In genomic region chr9:81979196-81979595, GRCh38 we compare ENCODE assay signal across 21 cellular contexts. TPM values are rescaled to one million over a fixed set of nuclear protein-coding genes. Genes with fewer than 3 reads are reported as not detected.
DNase-seq lines count a peak whose midpoint lies in the region; ATAC-seq, FAIRE-seq and TF ChIP-seq lines count a peak whose summit lies in the region.
"Had no signal": no experiment of that assay in that cellular context is flagged by ENCODE, and none has a peak within 500 bp of the region (broad histone marks: within the 10 kb centered on the region; RNA-seq: fewer than 3 reads in every experiment).

No MANE protein-coding gene starts in this region.

- H3K36me3 Mint-ChIP-seq in osteocyte (ENCODE audit: unreplicated experiment): no peaks in the 10 kb centered on the region
- H3K36me3 Mint-ChIP-seq in mesothelial cell of epicardium: peaks cover 3% of the 10 kb centered on the region
- H3K36me3 Mint-ChIP-seq: naive thymus-derived CD4-positive, alpha-beta T cell had no signal

- H3K27ac Mint-ChIP-seq in osteocyte (ENCODE audit: unreplicated experiment) (no peak overlapping the region), mesothelial cell of epicardium (no peak overlapping the region)
- H3K27ac Mint-ChIP-seq: naive thymus-derived CD4-positive, alpha-beta T cell had no signal

- ATAC-seq in GM18870 (IDR thresholded peaks at IDR 0.05; ENCODE audit: unreplicated experiment) (peak; percentile 58), GM21619 (IDR thresholded peaks at IDR 0.05; ENCODE audit: unreplicated experiment) (peak; percentile 90), HG03432 (IDR thresholded peaks at IDR 0.05; ENCODE audit: unreplicated experiment) (peak; percentile 88), left lobe of liver (no peak)
- ATAC-seq: gastroesophageal sphincter; HCT116; naive thymus-derived CD4-positive, alpha-beta T cell; psoas muscle had no signal

- peak; percentile 0 for DNase-seq in fibroblast of villous mesenchyme (ENCODE audit: low read depth)
- no peak for DNase-seq in osteocyte (ENCODE audit: extremely low spot score, unreplicated experiment)
- DNase-seq in RCC 7860 (ENCODE audit: low spot score): no peak
- DNase-seq in left lobe of liver (ENCODE audit: low spot score): no peak
- no peak for DNase-seq in mesothelial cell of epicardium (ENCODE audit: low spot score in 2 of 2, unreplicated experiment in 2 of 2)
- DNase-seq: activated CD4-positive, CD25-positive, alpha-beta regulatory T cell; amniotic stem cell; cerebellar nuclear complex; COR-L47; naive thymus-derived CD4-positive, alpha-beta T cell; NCI-H2107; NCI-H69; psoas muscle had no signal

- no peaks in the 10 kb centered on the region for H3K4me1 Mint-ChIP-seq in osteocyte (ENCODE audit: unreplicated experiment)
- H3K4me1 Mint-ChIP-seq in mesothelial cell of epicardium: no peaks in the 10 kb centered on the region
- H3K4me1 Mint-ChIP-seq: naive thymus-derived CD4-positive, alpha-beta T cell had no signal

- TF ChIP-seq CTCF in fibroblast of villous mesenchyme (IDR thresholded peaks at IDR 0.05; ENCODE audit: insufficient read depth, low read depth, low read length) (no peak), osteocyte (IDR thresholded peaks at IDR 0.05) (no peak), mesothelial cell of epicardium (IDR thresholded peaks at IDR 0.05; ENCODE audit: unreplicated experiment) (no peak)

- no peak overlapping the region for H3K4me3 Mint-ChIP-seq in osteocyte (ENCODE audit: unreplicated experiment)
- H3K4me3 Mint-ChIP-seq in mesothelial cell of epicardium: no peak overlapping the region
- H3K4me3 Mint-ChIP-seq: naive thymus-derived CD4-positive, alpha-beta T cell had no signal

- H3K9me3 Mint-ChIP-seq in osteocyte (ENCODE audit: unreplicated experiment): no peaks in the 10 kb centered on the region
- peaks cover 11% of the 10 kb centered on the region for H3K9me3 Mint-ChIP-seq in mesothelial cell of epicardium

- H3K27me3 Mint-ChIP-seq in osteocyte (ENCODE audit: unreplicated experiment) (no peaks in the 10 kb centered on the region), mesothelial cell of epicardium (ENCODE audit: low read depth) (no peaks in the 10 kb centered on the region)
- H3K27me3 Mint-ChIP-seq: naive thymus-derived CD4-positive, alpha-beta T cell had no signal

- H3K4me3 ChIP-seq in fibroblast of villous mesenchyme (ENCODE audit: low read depth, low read length): no peak overlapping the region
- H3K4me3 ChIP-seq: gastroesophageal sphincter, psoas muscle, vagina had no signal

- no peak for FAIRE-seq in RCC 7860 (lab: Jason Lieb, UNC)

RNA-seq across cellular contexts. Expression of gene SPATA31D1, which starts 9.4 kb away (rescaled TPM):
- total RNA-seq in fibroblast of villous mesenchyme (not detected in 2 replicates), osteocyte (not detected in 2 replicates), left lobe of liver (not detected), mesothelial cell of epicardium (not detected in 3 replicates)
- total RNA-seq: gastroesophageal sphincter; lower leg skin; naive thymus-derived CD4-positive, alpha-beta T cell; psoas muscle; T-helper 1 cell treated with Interleukin-12 subunit alpha and Interleukin-12 subunit beta and Interleukin-4 antibody, amounts not matched to agents 30 ng/mL and 1 ng/mL, for 36 hours; vagina had no signal

RNA-seq across cellular contexts. Expression of gene SPATA31D3, which starts 35.9 kb away (rescaled TPM):
- total RNA-seq in fibroblast of villous mesenchyme (not detected in 2 replicates), osteocyte (not detected in 2 replicates), left lobe of liver (not detected), mesothelial cell of epicardium (not detected in 3 replicates)
- total RNA-seq: gastroesophageal sphincter; lower leg skin; naive thymus-derived CD4-positive, alpha-beta T cell; psoas muscle; T-helper 1 cell treated with Interleukin-12 subunit alpha and Interleukin-12 subunit beta and Interleukin-4 antibody, amounts not matched to agents 30 ng/mL and 1 ng/mL, for 36 hours; vagina had no signal

RNA-seq across cellular contexts. Expression of gene SPATA31D4, which starts 51.0 kb away (rescaled TPM):
- total RNA-seq in fibroblast of villous mesenchyme: not detected in 2 replicates
- total RNA-seq in osteocyte: not detected in 2 replicates
- not detected for total RNA-seq in left lobe of liver
- total RNA-seq in mesothelial cell of epicardium: not detected in 3 replicates
- total RNA-seq: gastroesophageal sphincter; lower leg skin; naive thymus-derived CD4-positive, alpha-beta T cell; psoas muscle; T-helper 1 cell treated with Interleukin-12 subunit alpha and Interleukin-12 subunit beta and Interleukin-4 antibody, amounts not matched to agents 30 ng/mL and 1 ng/mL, for 36 hours; vagina had no signal
